ENCODE assay signal across 15 cellular contexts in genomic region chr14:93329965-93330608, GRCh38. TPM values are rescaled to one million over a fixed set of nuclear protein-coding genes. Genes with fewer than 3 reads are reported as not detected.
A peak's percentile ranks its signal among the peaks of the same experiment; 100 is the strongest.
DNase-seq lines count a peak whose midpoint lies in the region; ATAC-seq and TF ChIP-seq lines count a peak whose summit lies in the region.
"Had no signal": no experiment of that assay in that cellular context is flagged by ENCODE, and none has a peak within 500 bp of the region (broad histone marks: within the 10 kb centered on the region; RNA-seq: fewer than 3 reads in every experiment).

No MANE protein-coding gene starts in this region.

- H3K9me3 Mint-ChIP-seq in naive thymus-derived CD8-positive, alpha-beta T cell = no peaks in the 10 kb centered on the region

- no peaks in the 10 kb centered on the region for H3K27me3 Mint-ChIP-seq in naive thymus-derived CD8-positive, alpha-beta T cell

- peaks cover 13% of the 10 kb centered on the region; the same call in 1 of the 2 replicates for H3K36me3 ChIP-seq in BLaER1
- no peaks in the 10 kb centered on the region for H3K36me3 ChIP-seq in colonic mucosa
- H3K36me3 ChIP-seq in adrenal gland (replicated peaks in 1 of 2) = no peaks in the 10 kb centered on the region
- H3K36me3 ChIP-seq: ovary had no signal

- H3K9ac ChIP-seq in BLaER1 = no peak overlapping the region
- H3K9ac ChIP-seq in colonic mucosa (ENCODE audit: low read depth in 2 of 2, low read length in 2 of 2) = peak overlapping the region in 1 of 2 donors; percentile 44

- peak; percentile 40 for DNase-seq in HuH-7 (ENCODE audit: low spot score)
- no peak for DNase-seq in colonic mucosa
- no peak for DNase-seq in naive thymus-derived CD8-positive, alpha-beta T cell
- no peak for DNase-seq in iPS-NIHi7 (ENCODE audit: extremely low spot score)
- DNase-seq in NCI-H774 (lab: John Stamatoyannopoulos, UW) = no peak
- DNase-seq in adrenal gland = no peak
- DNase-seq: BE2C; NCI-H1436; ovary; stimulated activated CD4-positive, alpha-beta T cell treated with anti-CD3 and anti-CD28 coated beads, Interleukin-4, amount 100 ng/mL, for 1 hour; substantia nigra; T-helper 2 cell had no signal

- H3K4me3 ChIP-seq in BLaER1 = no peak overlapping the region
- no peak overlapping the region for H3K4me3 ChIP-seq in colonic mucosa
- no peak overlapping the region for H3K4me3 ChIP-seq in adrenal gland
- H3K4me3 ChIP-seq: ovary had no signal

- H3K27ac ChIP-seq in BLaER1 = no peak overlapping the region
- peak overlapping the region; percentile 97 for H3K27ac ChIP-seq in colonic mucosa
- H3K27ac ChIP-seq in adrenal gland = no peak overlapping the region
- H3K27ac ChIP-seq: ovary had no signal

- WGBS in adrenal gland, 4 donors = 75 to 90% (median 81%) methylated on average over 5 of the region's 5 CpGs

- peak overlapping the region in 8 of 10 donors; percentile 1 to 96 (median 10) for H3K4me3 Mint-ChIP-seq in naive thymus-derived CD8-positive, alpha-beta T cell

- peaks cover 71% of the 10 kb centered on the region for H4K20me1 ChIP-seq in BLaER1

- peak overlapping the region in 2 of 10 donors; percentile 3 to 7 for H3K27ac Mint-ChIP-seq in naive thymus-derived CD8-positive, alpha-beta T cell

- H3K4me1 Mint-ChIP-seq in naive thymus-derived CD8-positive, alpha-beta T cell = peaks cover 31 to 70% (median 61%) of the 10 kb centered on the region in 4 donors

- H3K9me3 ChIP-seq in BLaER1 = peaks cover 4% of the 10 kb centered on the region; the same call in 1 of the 2 replicates
- no peaks in the 10 kb centered on the region for H3K9me3 ChIP-seq in colonic mucosa
- no peaks in the 10 kb centered on the region for H3K9me3 ChIP-seq in adrenal gland (replicated peaks in 1 of 3)
- H3K9me3 ChIP-seq: BE2C, ovary had no signal

- peaks cover 0 to 2% (median 0%) of the 10 kb centered on the region in 3 donors for H3K36me3 Mint-ChIP-seq in naive thymus-derived CD8-positive, alpha-beta T cell

- no peak for TF ChIP-seq CTCF in colonic mucosa (IDR thresholded peaks at IDR 0.05)
- TF ChIP-seq CTCF in adrenal gland (IDR thresholded peaks at IDR 0.05) = no peak

- TF ChIP-seq POLR2A in adrenal gland (IDR thresholded peaks at IDR 0.05) = no peak

- no peak for ATAC-seq in naive thymus-derived CD8-positive, alpha-beta T cell
- no peak for ATAC-seq in GM18873 (IDR thresholded peaks at IDR 0.05; ENCODE audit: low FRiP score, unreplicated experiment)

- H3K4me1 ChIP-seq in BLaER1 = peaks cover 36% of the 10 kb centered on the region
- H3K4me1 ChIP-seq in colonic mucosa = peaks cover 6% of the 10 kb centered on the region
- H3K4me1 ChIP-seq in adrenal gland (replicated peaks in 1 of 2) = peaks cover 9 to 28% of the 10 kb centered on the region in 2 donors
- H3K4me1 ChIP-seq: BE2C had no signal

- no peaks in the 10 kb centered on the region for H3K27me3 ChIP-seq in BLaER1
- no peaks in the 10 kb centered on the region for H3K27me3 ChIP-seq in colonic mucosa
- no peaks in the 10 kb centered on the region for H3K27me3 ChIP-seq in adrenal gland
- H3K27me3 ChIP-seq: BE2C, ovary had no signal

- POLR2A ChIA-PET in naive thymus-derived CD8-positive, alpha-beta T cell (lab: Charles Lee) = no interaction called here

- 0 out of 2 replicates have a peak overlapping the region, but pooled peaks have one; percentile 85 for H3K4me2 ChIP-seq in BLaER1

- intact Hi-C loops in colonic mucosa (cut with DNase I) (no loop called here), adrenal gland (cut with DNase I) (loop anchor here in 1 of 2 donors (10.0 kb wide), 1 partner anchor 95 kb away; no protein-coding TSS in a partner anchor)

RNA-seq across cellular contexts. Expression of gene BTBD7, which starts 2.7 kb away (rescaled TPM):
- 10 to 100 TPM; 31.8 to 35.5 TPM for total RNA-seq in colonic mucosa
- 10 to 100 TPM; 31.6 to 33.3 TPM for total RNA-seq in naive thymus-derived CD8-positive, alpha-beta T cell
- 1 to 10 TPM; 6.7 to 7.8 (median 7.1) TPM for polyA plus RNA-seq in naive thymus-derived CD8-positive, alpha-beta T cell
- total RNA-seq in adrenal gland = 10 to 100 TPM; 12.9 to 41.0 (median 22.6) TPM
- polyA plus RNA-seq in adrenal gland = 10 to 100 TPM in 2 of 3 donors, 1 to 10 TPM in 1; 7.4 to 16.5 (median 11.4) TPM

RNA-seq across cellular contexts. Expression of gene COX8C, which starts 16.9 kb away (rescaled TPM):
- total RNA-seq in colonic mucosa = not detected
- not detected for total RNA-seq in naive thymus-derived CD8-positive, alpha-beta T cell
- not detected for polyA plus RNA-seq in naive thymus-derived CD8-positive, alpha-beta T cell
- total RNA-seq in adrenal gland = not detected
- not detected for polyA plus RNA-seq in adrenal gland
- total RNA-seq: activated CD8-positive, alpha-beta memory T cell treated with anti-CD3 and anti-CD28 coated beads for 36 hours; ovary had no signal
